Comparison of ENCODE assay signal across 10 cellular contexts in genomic region chr18:46156124-46156745, GRCh38. TPM values are rescaled to one million over a fixed set of nuclear protein-coding genes. Genes with fewer than 3 reads are reported as not detected.
A peak's percentile ranks its signal among the peaks of the same experiment; 100 is the strongest.
DNase-seq lines count a peak whose midpoint lies in the region; ATAC-seq and TF ChIP-seq lines count a peak whose summit lies in the region.
"Had no signal": no experiment of that assay in that cellular context is flagged by ENCODE, and none has a peak within 500 bp of the region (broad histone marks: within the 10 kb centered on the region; RNA-seq: fewer than 3 reads in every experiment).

No MANE protein-coding gene starts in this region.

- H3K4me3 ChIP-seq in mesodermal cell (ENCODE audit: extremely low read depth, insufficient read depth, low read length, poor library complexity, severe bottlenecking) (no peak overlapping the region), foreskin fibroblast (ENCODE audit: low read depth in 1 of 2, low read length in 2 of 2) (no peak overlapping the region)
- H3K4me3 ChIP-seq: MG63 had no signal

- WGBS in mesodermal cell (ENCODE audit: insufficient coverage in 2 of 2), 2 experiments: 100% methylated on average over 2 of the region's 3 CpGs; no CpG with 5 or more reads in 1 of the 2 experiments

- H3K27ac ChIP-seq in mesodermal cell (ENCODE audit: low read depth, low read length, severe bottlenecking) (peak overlapping the region; percentile 65), substantia nigra (ENCODE audit: low read depth, low read length, poor library complexity, severe bottlenecking) (no peak overlapping the region)

- ATAC-seq in HG03457 (IDR thresholded peaks at IDR 0.05; ENCODE audit: unreplicated experiment): no peak

- H3K36me3 ChIP-seq in mesodermal cell (ENCODE audit: control insufficient read depth, insufficient read depth, low read length): no peaks in the 10 kb centered on the region
- H3K36me3 ChIP-seq: MG63 had no signal

- DNase-seq in stimulated activated CD4-positive, alpha-beta T cell treated with anti-CD3 and anti-CD28 coated beads, Interleukin-15, amount 100 ng/mL, for 24 hours: peak; percentile 33
- DNase-seq in stimulated activated CD4-positive, alpha-beta T cell treated with anti-CD3 and anti-CD28 coated beads, Interleukin-12 subunit alpha, Interleukin-12 subunit beta, amount 100 ng/mL, for 4 hours: no peak
- peak; percentile 64 for DNase-seq in activated effector memory CD4-positive, alpha-beta T cell treated with anti-CD3 and anti-CD28 coated beads, Interleukin-2, amount 50 U/mL, for 16 hours
- DNase-seq in foreskin fibroblast: no peak
- no peak for DNase-seq in substantia nigra (lab: John Stamatoyannopoulos, UW)
- DNase-seq in NCI-H345 (lab: John Stamatoyannopoulos, UW): no peak
- DNase-seq: NCI-H526 treated with DMSO at 0.1 percent for 48 hours had no signal

- no peak for TF ChIP-seq CTCF in foreskin fibroblast (IDR thresholded peaks at IDR 0.05; ENCODE audit: low read depth, low read length)

- H3K4me1 ChIP-seq in mesodermal cell (ENCODE audit: control insufficient read depth, insufficient read depth, low read length, poor library complexity, severe bottlenecking): peaks cover 30% of the 10 kb centered on the region

- no peaks in the 10 kb centered on the region for H3K9me3 ChIP-seq in mesodermal cell (ENCODE audit: control insufficient read depth, low read length)
- H3K9me3 ChIP-seq: MG63 had no signal

RNA-seq across cellular contexts. Expression of gene HAUS1, which starts 52.0 kb away (rescaled TPM):
- 77.1 TPM for polyA plus RNA-seq in mesodermal cell (2013, experiment 1 of 2)
- polyA plus RNA-seq in mesodermal cell (2013, experiment 2 of 2): 98.4 TPM

RNA-seq across cellular contexts. Expression of gene ATP5F1A, which starts 58.1 kb away (rescaled TPM):
- polyA plus RNA-seq in mesodermal cell (2013, experiment 1 of 2): 611 TPM
- 595 TPM for polyA plus RNA-seq in mesodermal cell (2013, experiment 2 of 2)

Comparison
In these comparisons a context has a peak if more than half of its experiments do, and no peak if none do; other contexts are left out.
1. DNase-seq: peak in stimulated activated CD4-positive, alpha-beta T cell treated with anti-CD3 and anti-CD28 coated beads, Interleukin-15, amount 100 ng/mL, for 24 hours (single experiment) and activated effector memory CD4-positive, alpha-beta T cell treated with anti-CD3 and anti-CD28 coated beads, Interleukin-2, amount 50 U/mL, for 16 hours (single experiment); none in stimulated activated CD4-positive, alpha-beta T cell treated with anti-CD3 and anti-CD28 coated beads, Interleukin-12 subunit alpha, Interleukin-12 subunit beta, amount 100 ng/mL, for 4 hours (single experiment), foreskin fibroblast (0 of 2), substantia nigra (0 of 49) and NCI-H345 (single experiment).